Comparison of ENCODE assay signal across 1 cellular context in genomic region chr20:47711046-47711752, GRCh38.
TF ChIP-seq lines count a peak whose summit lies in the region.

No MANE protein-coding gene starts in this region.

TF ChIP-seq in HepG2, 621 proteins besides CTCF, POLR2A, EP300 and RAD21 (continued from another document and continues in another):
- TF ChIP-seq NFKBIZ (CRISPR knock-in tag; IDR thresholded peaks at IDR 0.05) (peak; percentile 63; the same call in 1 of the 2 replicates), XBP1 (CRISPR knock-in tag; IDR thresholded peaks at IDR 0.05) (no peak), PBX2 (CRISPR knock-in tag; IDR thresholded peaks at IDR 0.05) (no peak), IRF2 (CRISPR knock-in tag; IDR thresholded peaks at IDR 0.05) (peak; percentile 59; the same call in 1 of the 2 replicates), ZNF343 (CRISPR knock-in tag; IDR thresholded peaks at IDR 0.05) (no peak), ZNF335 (CRISPR knock-in tag; IDR thresholded peaks at IDR 0.05) (peak; percentile 77; the same call in 1 of the 2 replicates), SATB2 (CRISPR knock-in tag; IDR thresholded peaks at IDR 0.05) (no peak), ZNF766 (CRISPR knock-in tag; IDR thresholded peaks at IDR 0.05; ENCODE audit: borderline replicate concordance) (no peak; the same call in 1 of the 2 replicates), THAP11 (CRISPR knock-in tag; IDR thresholded peaks at IDR 0.05) (peak; percentile 80), MAZ (IDR thresholded peaks at IDR 0.05; ENCODE audit: borderline replicate concordance, low read depth, low read length) (peak; percentile 79; the same call in 1 of the 2 replicates), MAZ (CRISPR knock-in tag; IDR thresholded peaks at IDR 0.05; ENCODE audit: low read depth) (no peak), REL (CRISPR knock-in tag; conservative IDR thresholded peaks at IDR 0.05) (no peak), LCORL (IDR thresholded peaks at IDR 0.05) (no peak), LCORL (CRISPR knock-in tag; IDR thresholded peaks at IDR 0.05) (peak; percentile 88), ZSCAN30 (CRISPR knock-in tag; IDR thresholded peaks at IDR 0.05) (no peak), TEF (CRISPR knock-in tag; IDR thresholded peaks at IDR 0.05) (no peak), CBX1 (IDR thresholded peaks at IDR 0.05; ENCODE audit: low read depth) (peak; percentile 78), ZNF333 (CRISPR knock-in tag; IDR thresholded peaks at IDR 0.05; ENCODE audit: borderline replicate concordance) (peak; percentile 53; the same call in 1 of the 2 replicates), SYNCRIP (IDR thresholded peaks at IDR 0.05; ENCODE audit: insufficient read depth, low read depth, low read length) (no peak), DNMT3B (CRISPR knock-in tag; conservative IDR thresholded peaks at IDR 0.05) (no peak), ZSCAN29 (CRISPR knock-in tag; conservative IDR thresholded peaks at IDR 0.05) (peak; percentile 100), ZNF547 (CRISPR knock-in tag; IDR thresholded peaks at IDR 0.05) (peak; percentile 66; the same call in 1 of the 2 replicates), ZBTB33 (CRISPR knock-in tag; IDR thresholded peaks at IDR 0.05) (peak; percentile 65; the same call in 1 of the 2 replicates), ZBTB44 (CRISPR knock-in tag; IDR thresholded peaks at IDR 0.05) (no peak), ZFP41 (CRISPR knock-in tag; IDR thresholded peaks at IDR 0.05; ENCODE audit: borderline replicate concordance) (no peak), ZNF138 (CRISPR knock-in tag; IDR thresholded peaks at IDR 0.05; ENCODE audit: low read depth) (peak; percentile 68; the same call in 1 of the 2 replicates), ZNF724P (CRISPR knock-in tag; IDR thresholded peaks at IDR 0.05; ENCODE audit: borderline replicate concordance) (no peak), TOPORS (CRISPR knock-in tag; IDR thresholded peaks at IDR 0.05) (0 out of 2 replicates have a peak, but pooled peaks have one; percentile 48), DDIT3 (CRISPR knock-in tag; IDR thresholded peaks at IDR 0.05) (no peak), HNF1A (IDR thresholded peaks at IDR 0.05; ENCODE audit: low read depth) (no peak), HNF1A (CRISPR knock-in tag; IDR thresholded peaks at IDR 0.05; ENCODE audit: borderline replicate concordance) (peak; percentile 69; the same call in 1 of the 2 replicates), HHEX (CRISPR knock-in tag; IDR thresholded peaks at IDR 0.05) (peak; percentile 46; the same call in 1 of the 2 replicates), ATF3 (CRISPR knock-in tag; IDR thresholded peaks at IDR 0.05) (0 out of 2 replicates have a peak, but pooled peaks have one; percentile 32), NFYC (CRISPR knock-in tag; IDR thresholded peaks at IDR 0.05) (0 out of 2 replicates have a peak, but pooled peaks have one; percentile 11), NFIB (CRISPR knock-in tag; IDR thresholded peaks at IDR 0.05; ENCODE audit: borderline replicate concordance) (no peak; the same call in 1 of the 2 replicates), ZFP36L1 (CRISPR knock-in tag; IDR thresholded peaks at IDR 0.05) (peak; percentile 69; the same call in 1 of the 2 replicates), CREBL2 (CRISPR knock-in tag; IDR thresholded peaks at IDR 0.05; ENCODE audit: borderline replicate concordance) (no peak), ZNF782 (CRISPR knock-in tag; IDR thresholded peaks at IDR 0.05; ENCODE audit: borderline replicate concordance) (no peak)
- TF ChIP-seq, protein P1, sequence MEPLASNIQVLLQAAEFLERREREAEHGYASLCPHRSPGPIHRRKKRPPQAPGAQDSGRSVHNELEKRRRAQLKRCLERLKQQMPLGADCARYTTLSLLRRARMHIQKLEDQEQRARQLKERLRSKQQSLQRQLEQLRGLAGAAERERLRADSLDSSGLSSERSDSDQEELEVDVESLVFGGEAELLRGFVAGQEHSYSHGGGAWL (CRISPR knock-in tag; IDR thresholded peaks at IDR 0.05), result peak; percentile 92; the same call in 1 of the 2 replicates
- TF ChIP-seq, protein P2, sequence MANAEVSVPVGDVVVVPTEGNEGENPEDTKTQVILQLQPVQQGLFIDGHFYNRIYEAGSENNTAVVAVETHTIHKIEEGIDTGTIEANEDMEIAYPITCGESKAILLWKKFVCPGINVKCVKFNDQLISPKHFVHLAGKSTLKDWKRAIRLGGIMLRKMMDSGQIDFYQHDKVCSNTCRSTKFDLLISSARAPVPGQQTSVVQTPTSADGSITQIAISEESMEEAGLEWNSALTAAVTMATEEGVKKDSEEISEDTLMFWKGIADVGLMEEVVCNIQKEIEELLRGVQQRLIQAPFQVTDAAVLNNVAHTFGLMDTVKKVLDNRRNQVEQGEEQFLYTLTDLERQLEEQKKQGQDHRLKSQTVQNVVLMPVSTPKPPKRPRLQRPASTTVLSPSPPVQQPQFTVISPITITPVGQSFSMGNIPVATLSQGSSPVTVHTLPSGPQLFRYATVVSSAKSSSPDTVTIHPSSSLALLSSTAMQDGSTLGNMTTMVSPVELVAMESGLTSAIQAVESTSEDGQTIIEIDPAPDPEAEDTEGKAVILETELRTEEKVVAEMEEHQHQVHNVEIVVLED (CRISPR knock-in tag; IDR thresholded peaks at IDR 0.05; ENCODE audit: borderline replicate concordance), result no peak; the same call in 1 of the 2 replicates
- TF ChIP-seq, protein P3, sequence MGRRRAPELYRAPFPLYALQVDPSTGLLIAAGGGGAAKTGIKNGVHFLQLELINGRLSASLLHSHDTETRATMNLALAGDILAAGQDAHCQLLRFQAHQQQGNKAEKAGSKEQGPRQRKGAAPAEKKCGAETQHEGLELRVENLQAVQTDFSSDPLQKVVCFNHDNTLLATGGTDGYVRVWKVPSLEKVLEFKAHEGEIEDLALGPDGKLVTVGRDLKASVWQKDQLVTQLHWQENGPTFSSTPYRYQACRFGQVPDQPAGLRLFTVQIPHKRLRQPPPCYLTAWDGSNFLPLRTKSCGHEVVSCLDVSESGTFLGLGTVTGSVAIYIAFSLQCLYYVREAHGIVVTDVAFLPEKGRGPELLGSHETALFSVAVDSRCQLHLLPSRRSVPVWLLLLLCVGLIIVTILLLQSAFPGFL (CRISPR knock-in tag; IDR thresholded peaks at IDR 0.05), result no peak
- TF ChIP-seq, protein P4, sequence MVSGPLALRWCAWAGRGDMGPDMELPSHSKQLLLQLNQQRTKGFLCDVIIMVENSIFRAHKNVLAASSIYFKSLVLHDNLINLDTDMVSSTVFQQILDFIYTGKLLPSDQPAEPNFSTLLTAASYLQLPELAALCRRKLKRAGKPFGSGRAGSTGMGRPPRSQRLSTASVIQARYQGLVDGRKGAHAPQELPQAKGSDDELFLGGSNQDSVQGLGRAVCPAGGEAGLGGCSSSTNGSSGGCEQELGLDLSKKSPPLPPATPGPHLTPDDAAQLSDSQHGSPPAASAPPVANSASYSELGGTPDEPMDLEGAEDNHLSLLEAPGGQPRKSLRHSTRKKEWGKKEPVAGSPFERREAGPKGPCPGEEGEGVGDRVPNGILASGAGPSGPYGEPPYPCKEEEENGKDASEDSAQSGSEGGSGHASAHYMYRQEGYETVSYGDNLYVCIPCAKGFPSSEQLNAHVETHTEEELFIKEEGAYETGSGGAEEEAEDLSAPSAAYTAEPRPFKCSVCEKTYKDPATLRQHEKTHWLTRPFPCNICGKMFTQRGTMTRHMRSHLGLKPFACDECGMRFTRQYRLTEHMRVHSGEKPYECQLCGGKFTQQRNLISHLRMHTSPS (CRISPR knock-in tag; IDR thresholded peaks at IDR 0.05; ENCODE audit: low read depth), result peak; percentile 82
- TF ChIP-seq, protein P5, sequence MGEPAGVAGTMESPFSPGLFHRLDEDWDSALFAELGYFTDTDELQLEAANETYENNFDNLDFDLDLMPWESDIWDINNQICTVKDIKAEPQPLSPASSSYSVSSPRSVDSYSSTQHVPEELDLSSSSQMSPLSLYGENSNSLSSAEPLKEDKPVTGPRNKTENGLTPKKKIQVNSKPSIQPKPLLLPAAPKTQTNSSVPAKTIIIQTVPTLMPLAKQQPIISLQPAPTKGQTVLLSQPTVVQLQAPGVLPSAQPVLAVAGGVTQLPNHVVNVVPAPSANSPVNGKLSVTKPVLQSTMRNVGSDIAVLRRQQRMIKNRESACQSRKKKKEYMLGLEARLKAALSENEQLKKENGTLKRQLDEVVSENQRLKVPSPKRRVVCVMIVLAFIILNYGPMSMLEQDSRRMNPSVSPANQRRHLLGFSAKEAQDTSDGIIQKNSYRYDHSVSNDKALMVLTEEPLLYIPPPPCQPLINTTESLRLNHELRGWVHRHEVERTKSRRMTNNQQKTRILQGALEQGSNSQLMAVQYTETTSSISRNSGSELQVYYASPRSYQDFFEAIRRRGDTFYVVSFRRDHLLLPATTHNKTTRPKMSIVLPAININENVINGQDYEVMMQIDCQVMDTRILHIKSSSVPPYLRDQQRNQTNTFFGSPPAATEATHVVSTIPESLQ (CRISPR knock-in tag; conservative IDR thresholded peaks at IDR 0.05), result 0 out of 2 replicates have a peak, but pooled peaks have one; percentile 27
